In genomic region chr16:54911079-54911478, GRCh38 we compare ENCODE assay signal across 2 cellular contexts.
TF ChIP-seq lines count a peak whose summit lies in the region.

No MANE protein-coding gene starts in this region.

TF ChIP-seq in SK-N-SH, 30 proteins besides CTCF, POLR2A, EP300 and RAD21:
- TF ChIP-seq, protein P1, sequence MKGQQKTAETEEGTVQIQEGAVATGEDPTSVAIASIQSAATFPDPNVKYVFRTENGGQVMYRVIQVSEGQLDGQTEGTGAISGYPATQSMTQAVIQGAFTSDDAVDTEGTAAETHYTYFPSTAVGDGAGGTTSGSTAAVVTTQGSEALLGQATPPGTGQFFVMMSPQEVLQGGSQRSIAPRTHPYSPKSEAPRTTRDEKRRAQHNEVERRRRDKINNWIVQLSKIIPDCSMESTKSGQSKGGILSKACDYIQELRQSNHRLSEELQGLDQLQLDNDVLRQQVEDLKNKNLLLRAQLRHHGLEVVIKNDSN (IDR thresholded peaks at IDR 0.05; ENCODE audit: borderline replicate concordance, low read depth): no peak
- TF ChIP-seq CHD2 (IDR thresholded peaks at IDR 0.05; ENCODE audit: low read length, partially characterized antibody) (no peak), EZH2phosphoT487 (IDR thresholded peaks at IDR 0.05; ENCODE audit: borderline replicate concordance, low read depth) (no peak), ZBTB33 (IDR thresholded peaks at IDR 0.05; ENCODE audit: borderline replicate concordance, low read depth) (no peak), REST (IDR thresholded peaks at IDR 0.05; ENCODE audit: low read depth, low read length) (no peak), MXI1 (IDR thresholded peaks at IDR 0.05; ENCODE audit: low read depth, low read length) (no peak), TAF1 (IDR thresholded peaks at IDR 0.05; ENCODE audit: borderline replicate concordance, low read depth, low read length) (no peak), SMC3 (IDR thresholded peaks at IDR 0.05; ENCODE audit: low read depth, low read length) (no peak), TCF12 (IDR thresholded peaks at IDR 0.05) (no peak), TEAD4 (IDR thresholded peaks at IDR 0.05; ENCODE audit: borderline replicate concordance, insufficient read depth) (no peak), NFIC (IDR thresholded peaks at IDR 0.05; ENCODE audit: borderline replicate concordance) (no peak), POLR2AphosphoS5 (IDR thresholded peaks at IDR 0.05; ENCODE audit: low read depth, low read length) (no peak), FOXM1 (IDR thresholded peaks at IDR 0.05; ENCODE audit: low read depth) (no peak)
- TF ChIP-seq, protein P2, sequence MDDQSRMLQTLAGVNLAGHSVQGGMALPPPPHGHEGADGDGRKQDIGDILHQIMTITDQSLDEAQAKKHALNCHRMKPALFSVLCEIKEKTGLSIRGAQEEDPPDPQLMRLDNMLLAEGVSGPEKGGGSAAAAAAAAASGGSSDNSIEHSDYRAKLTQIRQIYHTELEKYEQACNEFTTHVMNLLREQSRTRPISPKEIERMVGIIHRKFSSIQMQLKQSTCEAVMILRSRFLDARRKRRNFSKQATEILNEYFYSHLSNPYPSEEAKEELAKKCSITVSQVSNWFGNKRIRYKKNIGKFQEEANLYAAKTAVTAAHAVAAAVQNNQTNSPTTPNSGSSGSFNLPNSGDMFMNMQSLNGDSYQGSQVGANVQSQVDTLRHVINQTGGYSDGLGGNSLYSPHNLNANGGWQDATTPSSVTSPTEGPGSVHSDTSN (IDR thresholded peaks at IDR 0.05): no peak

TF ChIP-seq in A549, 52 proteins besides CTCF, POLR2A, EP300 and RAD21 (continued from another document):
- TF ChIP-seq JUN (IDR thresholded peaks at IDR 0.05) (no peak), RARB (CRISPR knock-in tag; IDR thresholded peaks at IDR 0.05) (no peak), RCOR1 (IDR thresholded peaks at IDR 0.05; ENCODE audit: low read depth, low read length) (no peak), HDAC2 (IDR thresholded peaks at IDR 0.05) (no peak), EHMT2 (IDR thresholded peaks at IDR 0.05; ENCODE audit: low read depth) (no peak), HES2 (IDR thresholded peaks at IDR 0.05) (no peak), GATA3 (IDR thresholded peaks at IDR 0.05; ENCODE audit: borderline replicate concordance) (no peak), MAFK (IDR thresholded peaks at IDR 0.05; ENCODE audit: partially characterized antibody) (no peak), ZNF302 (CRISPR knock-in tag; IDR thresholded peaks at IDR 0.05) (no peak), CBX8 (IDR thresholded peaks at IDR 0.05) (no peak), ZSCAN20 (CRISPR knock-in tag; IDR thresholded peaks at IDR 0.05) (no peak), HOXB5 (CRISPR knock-in tag; IDR thresholded peaks at IDR 0.05) (no peak), TP53 (CRISPR knock-in tag; IDR thresholded peaks at IDR 0.05) (no peak), ESRRA (IDR thresholded peaks at IDR 0.05; ENCODE audit: borderline replicate concordance, low read length) (no peak), NPAS2 (CRISPR knock-in tag; IDR thresholded peaks at IDR 0.05; ENCODE audit: borderline replicate concordance) (no peak)
- TF ChIP-seq, protein P3, sequence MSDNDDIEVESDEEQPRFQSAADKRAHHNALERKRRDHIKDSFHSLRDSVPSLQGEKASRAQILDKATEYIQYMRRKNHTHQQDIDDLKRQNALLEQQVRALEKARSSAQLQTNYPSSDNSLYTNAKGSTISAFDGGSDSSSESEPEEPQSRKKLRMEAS (IDR thresholded peaks at IDR 0.05): no peak
